8 cellular contexts compared by ENCODE assay signal in the genomic region with DNA sequence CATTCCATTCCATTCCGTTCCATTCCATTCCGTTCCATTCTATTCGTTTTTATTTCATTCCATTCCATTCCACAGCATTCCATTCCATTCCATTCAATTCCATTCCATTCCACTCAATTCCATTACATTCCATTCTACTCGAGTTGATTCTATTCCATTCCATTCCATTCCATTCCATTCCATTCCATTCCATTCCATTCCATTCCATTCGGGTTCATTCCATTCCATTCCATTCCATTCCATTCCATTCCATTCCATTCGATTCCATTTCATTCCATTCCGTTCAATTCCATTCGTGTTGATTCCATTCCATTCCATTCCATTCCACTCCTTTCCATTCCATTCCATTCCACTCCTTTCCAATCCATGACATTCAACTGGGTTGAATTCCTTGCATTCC.
A peak's percentile ranks its signal among the peaks of the same experiment; 100 is the strongest.
DNase-seq lines count a peak whose midpoint lies in the region; ATAC-seq and TF ChIP-seq lines count a peak whose summit lies in the region.
"Not testable (repeated sequence)": the region's sequence is repeated elsewhere in the genome, so short reads cannot be mapped to it uniquely, and the experiment has no call there.

No MANE protein-coding gene starts in this region.

- not testable (repeated sequence) for H3K4me1 Mint-ChIP-seq in activated T-helper 17 cell treated with anti-CD3 and anti-CD28 coated beads, Interleukin-2, amount 50 U/mL, for 72 hours

- intact Hi-C loops in HCT116 (cut with micrococcal nuclease); gastrocnemius medialis (cut with DNase I; ENCODE audit: low total_unique reads): not testable (repeated sequence)

- not testable (repeated sequence) for TF ChIP-seq POLR2A in HCT116 (IDR thresholded peaks at IDR 0.05; ENCODE audit: borderline replicate concordance, extremely low read depth, insufficient read depth, insufficient read length); gastrocnemius medialis (IDR thresholded peaks at IDR 0.05)

- TF ChIP-seq RAD21 in HCT116 (IDR thresholded peaks at IDR 0.05; ENCODE audit: low read depth) = not testable (repeated sequence)

- ATAC-seq in GM18511 (IDR thresholded peaks at IDR 0.05; ENCODE audit: unreplicated experiment) = peak; percentile 44
- ATAC-seq in GM19452 (IDR thresholded peaks at IDR 0.05; ENCODE audit: unreplicated experiment) = peak; percentile 37
- peak; percentile 41; the same call in 1 of the 2 replicates for ATAC-seq in HCT116
- peak; percentile 37 for ATAC-seq in HG03025 (IDR thresholded peaks at IDR 0.05; ENCODE audit: low FRiP score, unreplicated experiment)
- peak; percentile 33 for ATAC-seq in HG03520 (IDR thresholded peaks at IDR 0.05; ENCODE audit: unreplicated experiment)
- ATAC-seq in activated T-helper 17 cell treated with anti-CD3 and anti-CD28 coated beads, Interleukin-2, amount 50 U/mL, for 72 hours (replicated peaks) = peak; percentile 39
- ATAC-seq in gastrocnemius medialis = peak; percentile 37 to 43

- peaks cover 49 to 58% of the 10 kb centered on the region in 2 experiments; a peak in 3 of 4 replicates for H3K9me3 ChIP-seq in HCT116 (ENCODE audit: control insufficient read depth in 1 of 2, insufficient read depth in 1 of 2, low read depth in 1 of 2, low read length in 2 of 2)
- H3K9me3 ChIP-seq in iPS-20b (ENCODE audit: insufficient read depth, low read depth, low read length) = peaks cover 61% of the 10 kb centered on the region
- H3K9me3 ChIP-seq in gastrocnemius medialis = not testable (repeated sequence)

- H3K9ac ChIP-seq in HCT116 (ENCODE audit: low read length); iPS-20b (ENCODE audit: low read depth, low read length): not testable (repeated sequence)

- H3K27me3 ChIP-seq in HCT116 (ENCODE audit: insufficient read depth, low read length); iPS-20b (ENCODE audit: insufficient read depth, low read length); gastrocnemius medialis: not testable (repeated sequence)

- RAD21 ChIA-PET in HCT116 (lab: Charles Lee; ENCODE audit: low non-redundant PET in 1 of 2, low total read pairs in 2 of 2, uncharacterized antibody in 2 of 2, unreplicated experiment in 2 of 2) = not testable (repeated sequence)

- in situ Hi-C loops in gastrocnemius medialis (cut with MboI; ENCODE audit: low sequenced_read_pairs in 4 of 4) = not testable (repeated sequence)

- CTCF ChIA-PET in HCT116 (lab: Charles Lee) = not testable (repeated sequence)

- not testable (repeated sequence) for H3K27ac Mint-ChIP-seq in activated T-helper 17 cell treated with anti-CD3 and anti-CD28 coated beads, Interleukin-2, amount 50 U/mL, for 72 hours

- not testable (repeated sequence) for H3K4me2 ChIP-seq in HCT116 (ENCODE audit: low read length)

- H4K20me1 ChIP-seq in HCT116 (ENCODE audit: insufficient read depth) = not testable (repeated sequence)

- POLR2A ChIA-PET in HCT116 (lab: Charles Lee) = not testable (repeated sequence)

- not testable (repeated sequence) for DNase-seq in HCT116 (ENCODE audit: low read depth, low spot score); gastrocnemius medialis

- not testable (repeated sequence) for H3K79me2 ChIP-seq in HCT116 (ENCODE audit: insufficient read depth, low read length)

- H3K27me3 Mint-ChIP-seq in activated T-helper 17 cell treated with anti-CD3 and anti-CD28 coated beads, Interleukin-2, amount 50 U/mL, for 72 hours = not testable (repeated sequence)

- peaks cover 38% of the 10 kb centered on the region for H3K9me3 Mint-ChIP-seq in activated T-helper 17 cell treated with anti-CD3 and anti-CD28 coated beads, Interleukin-2, amount 50 U/mL, for 72 hours

- not testable (repeated sequence) for H3K9me2 ChIP-seq in HCT116 (ENCODE audit: insufficient read depth)

- not testable (repeated sequence) for H3K4me3 Mint-ChIP-seq in activated T-helper 17 cell treated with anti-CD3 and anti-CD28 coated beads, Interleukin-2, amount 50 U/mL, for 72 hours

- not testable (repeated sequence) for H3K36me3 Mint-ChIP-seq in activated T-helper 17 cell treated with anti-CD3 and anti-CD28 coated beads, Interleukin-2, amount 50 U/mL, for 72 hours (ENCODE audit: low read depth)

- BruUV-seq in HCT116 (replicated peaks; lab: Mats Ljungman, UMichigan) = not testable (repeated sequence)

- not testable (repeated sequence) for H2AFZ ChIP-seq in HCT116 (ENCODE audit: low read depth, low read length, poor library complexity, severe bottlenecking)

- not testable (repeated sequence) for TF ChIP-seq CTCF in HCT116 (IDR thresholded peaks at IDR 0.05 in 2 of 3, conservative IDR thresholded peaks at IDR 0.05 in 1 of 3; ENCODE audit: borderline replicate concordance in 1 of 3, insufficient read depth in 1 of 3, low read depth in 2 of 3, low read length in 2 of 3); gastrocnemius medialis (IDR thresholded peaks at IDR 0.05 in 4 of 5, conservative IDR thresholded peaks at IDR 0.05 in 1 of 5)

- not testable (repeated sequence) for H3K4me1 ChIP-seq in HCT116 (ENCODE audit: control insufficient read depth in 1 of 2, insufficient read depth in 2 of 2, low read length in 2 of 2); iPS-20b (ENCODE audit: insufficient read depth, low read length); gastrocnemius medialis

- H3K4me3 ChIP-seq in HCT116 (replicated peaks in 1 of 2; ENCODE audit: low read depth in 1 of 2, low read length in 2 of 2); gastrocnemius medialis: not testable (repeated sequence)
- peak overlapping the region; percentile 18; the same call in 1 of the 2 replicates for H3K4me3 ChIP-seq in iPS-20b (ENCODE audit: low read length)

- H3K27ac ChIP-seq in HCT116 (ENCODE audit: low read depth, low read length); iPS-20b (ENCODE audit: low read length); gastrocnemius medialis: not testable (repeated sequence)

- not testable (repeated sequence) for H3K36me3 ChIP-seq in HCT116 (ENCODE audit: control insufficient read depth in 1 of 2, insufficient read depth in 2 of 2, low read length in 2 of 2); iPS-20b (ENCODE audit: insufficient read depth, low read depth, low read length); gastrocnemius medialis
